In the genomic region with DNA sequence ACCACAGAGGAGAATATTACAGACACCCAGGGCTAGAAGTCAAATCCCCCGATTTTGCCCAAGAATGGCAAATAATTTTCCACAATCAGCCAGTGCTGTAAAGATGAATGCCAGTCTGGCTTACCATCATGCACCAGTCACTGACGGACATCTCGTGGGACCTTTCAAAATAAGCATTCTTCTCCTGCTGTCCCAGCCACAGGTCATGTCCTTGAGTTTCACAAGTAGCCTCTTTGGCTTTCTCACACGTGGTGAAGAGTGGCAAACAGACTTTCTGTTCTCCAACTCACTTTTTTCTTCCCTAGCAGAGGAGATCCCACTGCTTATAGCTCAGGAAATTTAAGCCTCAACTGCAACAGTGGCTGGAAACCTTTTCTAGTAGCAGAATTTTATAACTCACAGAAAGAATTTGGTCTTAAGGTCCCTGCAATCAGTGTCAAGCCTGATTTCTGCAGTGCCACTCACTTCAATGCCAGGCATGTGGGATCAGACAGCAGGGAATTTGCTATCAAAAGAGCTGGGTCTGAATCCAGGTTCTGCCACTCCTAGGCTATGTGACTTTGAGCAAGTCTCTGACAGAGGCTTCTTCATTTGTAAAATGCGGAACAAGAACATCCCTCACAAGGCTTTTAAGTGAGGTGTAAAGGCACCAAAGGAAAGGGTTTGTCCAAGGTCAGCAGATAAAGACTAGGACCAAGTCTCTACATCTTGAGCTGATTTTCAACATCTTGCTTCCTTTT, we compare ENCODE assay signal across 9 cellular contexts. TPM values are rescaled to one million over a fixed set of nuclear protein-coding genes. Genes with fewer than 3 reads are reported as not detected.
DNase-seq lines count a peak whose midpoint lies in the region; ATAC-seq and TF ChIP-seq lines count a peak whose summit lies in the region.
"Had no signal": no experiment of that assay in that cellular context is flagged by ENCODE, and none has a peak within 500 bp of the region (broad histone marks: within the 10 kb centered on the region; RNA-seq: fewer than 3 reads in every experiment).

No MANE protein-coding gene starts in this region.

- no peak for TF ChIP-seq POLR2A in heart left ventricle (IDR thresholded peaks at IDR 0.05)

- WGBS in heart left ventricle, 4 donors: 51 to 65% (median 55%) methylated on average over 5 of the region's 5 CpGs
- WGBS in urinary bladder: 81% methylated on average over 5 of the region's 5 CpGs

- H3K36me3 ChIP-seq in heart left ventricle (peaks cover 0 to 63% (median 53%) of the 10 kb centered on the region in 9 donors), adipocyte (ENCODE audit: control insufficient read depth, insufficient read depth, low read length, severe bottlenecking) (peaks cover 53% of the 10 kb centered on the region), mucosa of stomach (ENCODE audit: control insufficient read depth, insufficient read depth, low read length) (peaks cover 6% of the 10 kb centered on the region), urinary bladder (ENCODE audit: insufficient read depth) (peaks cover 5% of the 10 kb centered on the region)

- TF ChIP-seq CTCF in heart left ventricle (IDR thresholded peaks at IDR 0.05): no peak

- H3K4me3 ChIP-seq in heart left ventricle: peak overlapping the region in 3 of 12 donors; percentile 60 to 93 (median 86)
- H3K4me3 ChIP-seq in adipocyte (ENCODE audit: low read length): no peak overlapping the region
- no peak overlapping the region for H3K4me3 ChIP-seq in mucosa of stomach (ENCODE audit: low read length)
- H3K4me3 ChIP-seq in urinary bladder (ENCODE audit: low read depth, low read length): peak overlapping the region; percentile 68

- H3K9me3 ChIP-seq in heart left ventricle (no peaks in the 10 kb centered on the region), adipocyte (ENCODE audit: control insufficient read depth, low read length) (no peaks in the 10 kb centered on the region), mucosa of stomach (ENCODE audit: control insufficient read depth, low read length) (no peaks in the 10 kb centered on the region)

- DNase-seq in heart left ventricle: no peak
- DNase-seq in left ventricle myocardium superior: no peak
- DNase-seq in adipocyte (ENCODE audit: low read depth): no peak
- DNase-seq: SW 1271 had no signal

- H3K4me1 ChIP-seq in heart left ventricle (peaks cover 3 to 76% (median 45%) of the 10 kb centered on the region in 12 donors), adipocyte (ENCODE audit: control insufficient read depth, insufficient read depth, low read length) (peaks cover 29% of the 10 kb centered on the region), mucosa of stomach (ENCODE audit: control insufficient read depth, insufficient read depth, low read length) (peaks cover 30% of the 10 kb centered on the region), urinary bladder (ENCODE audit: insufficient read depth) (no peaks in the 10 kb centered on the region)

- H3K27me3 ChIP-seq in heart left ventricle: no peaks in the 10 kb centered on the region
- H3K27me3 ChIP-seq in adipocyte (replicated peaks; ENCODE audit: control insufficient read depth, insufficient read depth, low read length): no peaks in the 10 kb centered on the region
- H3K27me3 ChIP-seq in mucosa of stomach (ENCODE audit: control insufficient read depth, insufficient read depth, low read length): no peaks in the 10 kb centered on the region

- no peak for ATAC-seq in heart left ventricle
- no peak for ATAC-seq in left ventricle myocardium superior
- ATAC-seq in GM21737 (IDR thresholded peaks at IDR 0.05; ENCODE audit: unreplicated experiment): no peak
- no peak for ATAC-seq in GM18858 (IDR thresholded peaks at IDR 0.05; ENCODE audit: unreplicated experiment)
- no peak for ATAC-seq in HG02623 (IDR thresholded peaks at IDR 0.05; ENCODE audit: unreplicated experiment)

- H3K9ac ChIP-seq in adipocyte (ENCODE audit: low read length) (peak overlapping the region; percentile 58), mucosa of stomach (ENCODE audit: low read length) (peak overlapping the region; percentile 7)

- H3K27ac ChIP-seq in heart left ventricle (peak overlapping the region in 9 of 12 donors; percentile 5 to 99 (median 95)), urinary bladder (ENCODE audit: low read depth) (peak overlapping the region; percentile 76)

- intact Hi-C loops in heart left ventricle (cut with DNase I): no loop called here
- intact Hi-C loops in left ventricle myocardium superior (cut with micrococcal nuclease): no loop called here

RNA-seq across cellular contexts. Expression of a gene that starts 3.6 kb away (rescaled TPM):
- total RNA-seq in heart left ventricle (10 to 100 TPM in 7 of 9 donors, 1 to 10 TPM in 2; 3.8 to 40.7 (median 27.8) TPM), left ventricle myocardium superior (15.3 TPM), urinary bladder (19.5 TPM)
- polyA plus RNA-seq in heart left ventricle (1 to 10 TPM; 4.0 to 7.8 TPM), urinary bladder (29.2 TPM)

RNA-seq across cellular contexts. Expression of a gene that starts 57.5 kb away (rescaled TPM):
- total RNA-seq in heart left ventricle (10 to 100 TPM in 7 of 9 donors, 1 to 10 TPM in 2; 8.1 to 20.1 (median 12.9) TPM), left ventricle myocardium superior (11.5 TPM), urinary bladder (17.6 TPM)
- polyA plus RNA-seq in heart left ventricle (1 to 10 TPM; 7.7 to 8.4 TPM), urinary bladder (25.6 TPM)
